Comparison of ENCODE assay signal across 8 cellular contexts in the genomic region with DNA sequence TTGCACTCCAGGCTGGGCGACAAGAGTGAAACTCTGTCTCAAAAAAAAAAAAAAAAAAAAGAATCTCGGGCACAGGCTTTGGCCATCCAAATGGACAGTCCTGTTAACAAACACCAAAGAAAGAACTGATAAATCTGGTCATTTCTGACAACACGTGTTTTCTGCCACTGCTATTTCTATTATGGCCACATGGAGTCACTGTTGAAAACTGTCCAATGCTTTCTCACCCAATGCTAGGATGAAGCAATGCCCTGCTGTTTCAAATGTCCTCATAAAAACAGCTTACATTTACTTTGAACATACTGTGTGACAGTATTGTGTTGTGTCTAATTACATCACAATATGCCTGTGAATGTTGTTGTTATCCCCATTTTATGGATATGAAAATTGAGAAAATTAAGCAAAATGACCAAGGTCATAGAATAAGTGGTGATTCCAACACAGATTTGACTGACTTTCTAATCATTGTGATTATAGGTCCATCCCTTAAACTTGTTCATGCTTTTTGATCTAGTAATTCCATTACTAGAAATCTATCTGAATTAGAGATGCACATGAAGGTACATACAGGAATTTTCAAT. TPM values are rescaled to one million over a fixed set of nuclear protein-coding genes. Genes with fewer than 3 reads are reported as not detected.
DNase-seq lines count a peak whose midpoint lies in the region; ATAC-seq, FAIRE-seq and TF ChIP-seq lines count a peak whose summit lies in the region.

No MANE protein-coding gene starts in this region.

- peak; percentile 56 for DNase-seq in DMS114 treated with DMSO at 0.1 percent for 48 hours (lab: John Stamatoyannopoulos, UW; ENCODE audit: unreplicated experiment)
- DNase-seq in NCI-H226: peak; percentile 7
- peak; percentile 65 for DNase-seq in bronchial epithelial cell (ENCODE audit: low read depth)
- peak; percentile 80 for DNase-seq in left kidney (ENCODE audit: low read depth, low spot score)
- DNase-seq in upper lobe of left lung: peak in 1 of 2 donors; percentile 37

- TF ChIP-seq POLR2A in upper lobe of left lung (IDR thresholded peaks at IDR 0.05): no peak

- H3K36me3 ChIP-seq in bronchial epithelial cell (ENCODE audit: control insufficient read depth, insufficient read depth, low read length) (no peaks in the 10 kb centered on the region), upper lobe of left lung (no peaks in the 10 kb centered on the region)

- no peak for TF ChIP-seq EP300 in upper lobe of left lung (IDR thresholded peaks at IDR 0.05)

- H3K4me3 ChIP-seq in bronchial epithelial cell (ENCODE audit: low read depth, low read length) (no peak overlapping the region), upper lobe of left lung (no peak overlapping the region)

- ATAC-seq in GM21367 (IDR thresholded peaks at IDR 0.05; ENCODE audit: unreplicated experiment) (peak; percentile 42), upper lobe of left lung (ENCODE audit: low FRiP score in 2 of 2) (peak; percentile 76 to 92), HG03039 (IDR thresholded peaks at IDR 0.05; ENCODE audit: unreplicated experiment) (no peak), HG02938 (IDR thresholded peaks at IDR 0.05; ENCODE audit: unreplicated experiment) (no peak)

- peak; percentile 76 for TF ChIP-seq CTCF in bronchial epithelial cell (IDR thresholded peaks at IDR 0.05; ENCODE audit: insufficient read depth, low read length, severe bottlenecking)
- peak; percentile 67 to 97 (median 90) for TF ChIP-seq CTCF in upper lobe of left lung (IDR thresholded peaks at IDR 0.05)

- 28 to 29% methylated on average over 3 of the region's 3 CpGs for WGBS in upper lobe of left lung, 2 donors

- H3K27ac ChIP-seq in upper lobe of left lung: no peak overlapping the region

- H3K9me3 ChIP-seq in upper lobe of left lung: no peaks in the 10 kb centered on the region

- H3K27me3 ChIP-seq in bronchial epithelial cell (ENCODE audit: control insufficient read depth, insufficient read depth, low read length): no peaks in the 10 kb centered on the region
- no peaks in the 10 kb centered on the region for H3K27me3 ChIP-seq in upper lobe of left lung

- no peak for FAIRE-seq in bronchial epithelial cell (lab: Jason Lieb, UNC)

- peaks cover 8 to 19% (median 12%) of the 10 kb centered on the region in 4 donors for H3K4me1 ChIP-seq in upper lobe of left lung

RNA-seq across cellular contexts. Expression of a gene that starts 19.9 kb away (rescaled TPM):
- total RNA-seq in bronchial epithelial cell (1.6 and 3.5 TPM in 2 replicates), upper lobe of left lung (10 to 100 TPM; 32.5 to 71.2 (median 42.8) TPM)

Comparison
In these comparisons a context has a peak if more than half of its experiments do, and no peak if none do; other contexts are left out.
1. ATAC-seq: peak in GM21367 (single experiment) and upper lobe of left lung (2 of 2); none in HG03039 (single experiment) and HG02938 (single experiment).